In the genomic region with DNA sequence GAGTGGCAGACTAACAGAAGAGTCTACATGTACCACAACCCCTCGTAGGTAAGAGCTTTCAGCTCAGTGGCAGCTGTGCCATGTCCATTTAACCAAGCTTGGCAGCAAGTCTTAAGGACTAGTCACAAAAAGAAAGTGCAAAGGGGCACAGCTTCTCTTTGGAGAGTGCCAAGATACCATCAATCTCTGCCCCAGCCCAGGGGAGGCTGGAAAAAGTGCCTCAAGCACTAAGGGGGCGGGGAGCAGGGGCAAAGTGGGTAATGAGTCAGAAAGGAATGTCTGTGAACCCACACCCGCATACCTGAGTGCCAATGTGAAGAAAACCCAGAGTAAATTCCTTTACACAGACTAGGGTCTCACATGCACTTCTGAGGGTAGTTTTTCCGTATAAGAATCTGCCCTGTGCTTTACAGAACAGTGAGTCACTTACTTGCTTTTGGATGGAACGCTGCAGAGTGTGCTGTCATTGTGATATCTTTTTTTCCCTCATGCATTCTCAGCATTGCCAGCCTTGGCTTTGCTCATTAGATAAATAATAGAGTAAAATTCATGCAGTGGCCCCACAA, we compare ENCODE assay signal across 9 cellular contexts.
A peak's percentile ranks its signal among the peaks of the same experiment; 100 is the strongest.
DNase-seq lines count a peak whose midpoint lies in the region; ATAC-seq and TF ChIP-seq lines count a peak whose summit lies in the region.
"Had no signal": no experiment of that assay in that cellular context is flagged by ENCODE, and none has a peak within 500 bp of the region (broad histone marks: within the 10 kb centered on the region; RNA-seq: fewer than 3 reads in every experiment).

No MANE protein-coding gene starts in this region.

- DNase-seq in A673 (ENCODE audit: low spot score) (peak; percentile 79), NT2/D1 (ENCODE audit: low read depth, low spot score) (no peak), astrocyte of the hippocampus (ENCODE audit: low read depth, low spot score) (peak; percentile 92), colonic mucosa (no peak), posterior cingulate gyrus (no peak)
- DNase-seq: activated naive CD8-positive, alpha-beta T cell treated with anti-CD3 and anti-CD28 coated beads, Interleukin-2, amount 10 ng/mL, durations not matched to agents 7 days and 5 days had no signal

- CTCF ChIA-PET in A673 (lab: Charles Lee), result interaction anchor here (1.6 kb wide), 1 partner anchor 51 kb away, joined by 5 read pairs; no protein-coding TSS in a partner anchor

- intact Hi-C loops in A673 (cut with micrococcal nuclease; ENCODE audit: unreplicated experiment), result no loop called here
- intact Hi-C loops in colonic mucosa (cut with DNase I), result no loop called here
- intact Hi-C loops in posterior cingulate gyrus (cut with DNase I), result no loop called here

- no TSS peak for BruUV-seq in A673 (replicated peaks; lab: Mats Ljungman, UMichigan)

- no peaks in the 10 kb centered on the region for H3K27me3 Mint-ChIP-seq in nephron (ENCODE audit: low read depth)
- H3K27me3 Mint-ChIP-seq: activated naive CD8-positive, alpha-beta T cell treated with anti-CD3 and anti-CD28 coated beads, Interleukin-2, amount 10 ng/mL, durations not matched to agents 7 days and 5 days had no signal

- H3K4me1 Mint-ChIP-seq in nephron, result peaks cover 35% of the 10 kb centered on the region

- H3K9me3 Mint-ChIP-seq in nephron, result peaks cover 4% of the 10 kb centered on the region
- H3K9me3 Mint-ChIP-seq: activated naive CD8-positive, alpha-beta T cell treated with anti-CD3 and anti-CD28 coated beads, Interleukin-2, amount 10 ng/mL, durations not matched to agents 7 days and 5 days had no signal

- H3K9ac ChIP-seq in NT2/D1 (ENCODE audit: insufficient read length, low read depth), result peak overlapping the region; percentile 58
- no peak overlapping the region for H3K9ac ChIP-seq in colonic mucosa (ENCODE audit: low read depth in 2 of 2, low read length in 2 of 2)

- ATAC-seq in GM19395 (IDR thresholded peaks at IDR 0.05; ENCODE audit: unreplicated experiment), result no peak
- ATAC-seq in GM21528 (IDR thresholded peaks at IDR 0.05; ENCODE audit: low FRiP score, unreplicated experiment), result no peak

- H3K36me3 ChIP-seq in A673 (ENCODE audit: insufficient read depth, low read length, poor library complexity, severe bottlenecking) (no peaks in the 10 kb centered on the region), NT2/D1 (ENCODE audit: insufficient read depth, insufficient read length, low read length) (peaks cover 17% of the 10 kb centered on the region), colonic mucosa (no peaks in the 10 kb centered on the region)

- H3K27me3 ChIP-seq in A673 (replicated peaks; ENCODE audit: insufficient read depth, low read depth, low read length, poor library complexity) (no peaks in the 10 kb centered on the region), NT2/D1 (ENCODE audit: insufficient read depth, insufficient read length) (no peaks in the 10 kb centered on the region), colonic mucosa (no peaks in the 10 kb centered on the region)

- no peaks in the 10 kb centered on the region for H3K36me3 Mint-ChIP-seq in nephron (ENCODE audit: low read depth)

- H3K9me3 ChIP-seq in A673 (ENCODE audit: low read depth, low read length, poor library complexity, severe bottlenecking), result peaks cover 4% of the 10 kb centered on the region
- 0 out of 2 replicates have a peak, but pooled peaks cover 7% of the 10 kb centered on the region for H3K9me3 ChIP-seq in NT2/D1 (ENCODE audit: insufficient read depth, low read length)
- no peaks in the 10 kb centered on the region for H3K9me3 ChIP-seq in colonic mucosa

- peak overlapping the region in 1 of 3 experiments; percentile 50 for H3K4me3 Mint-ChIP-seq in nephron
- H3K4me3 Mint-ChIP-seq: activated naive CD8-positive, alpha-beta T cell treated with anti-CD3 and anti-CD28 coated beads, Interleukin-2, amount 10 ng/mL, durations not matched to agents 7 days and 5 days had no signal

- H3K27ac Mint-ChIP-seq in nephron, result peak overlapping the region; percentile 74 to 86 (median 83)
- H3K27ac Mint-ChIP-seq: activated naive CD8-positive, alpha-beta T cell treated with anti-CD3 and anti-CD28 coated beads, Interleukin-2, amount 10 ng/mL, durations not matched to agents 7 days and 5 days had no signal

- peak overlapping the region; percentile 3 for H3K4me3 ChIP-seq in A673 (ENCODE audit: low read depth, low read length, poor library complexity, severe bottlenecking)
- peak overlapping the region; percentile 6 for H3K4me3 ChIP-seq in NT2/D1 (ENCODE audit: insufficient read length, low read depth)
- H3K4me3 ChIP-seq in colonic mucosa, result no peak overlapping the region

- H3K4me1 ChIP-seq in A673 (ENCODE audit: insufficient read depth, low read length, poor library complexity, severe bottlenecking) (peaks cover 64% of the 10 kb centered on the region), NT2/D1 (ENCODE audit: insufficient read depth, insufficient read length) (peaks cover 3% of the 10 kb centered on the region), colonic mucosa (no peaks in the 10 kb centered on the region)

- H3K27ac ChIP-seq in A673 (ENCODE audit: low read depth, low read length, poor library complexity, severe bottlenecking) (peak overlapping the region; percentile 96), colonic mucosa (no peak overlapping the region)

- POLR2A ChIA-PET in A673 (lab: Charles Lee; ENCODE audit: low non-redundant PET), result no interaction called here

- TF ChIP-seq CTCF in A673 (conservative IDR thresholded peaks at IDR 0.05; ENCODE audit: low read depth, low read length) (no peak), nephron (IDR thresholded peaks at IDR 0.05; ENCODE audit: unreplicated experiment in 3 of 3) (no peak), colonic mucosa (IDR thresholded peaks at IDR 0.05) (no peak)

Comparison
In these comparisons a context has a peak if more than half of its experiments do, and no peak if none do; other contexts are left out.
1. DNase-seq: peak in A673 (single experiment) and astrocyte of the hippocampus (single experiment); none in NT2/D1 (single experiment), colonic mucosa (single experiment) and posterior cingulate gyrus (0 of 10).